In the genomic region with DNA sequence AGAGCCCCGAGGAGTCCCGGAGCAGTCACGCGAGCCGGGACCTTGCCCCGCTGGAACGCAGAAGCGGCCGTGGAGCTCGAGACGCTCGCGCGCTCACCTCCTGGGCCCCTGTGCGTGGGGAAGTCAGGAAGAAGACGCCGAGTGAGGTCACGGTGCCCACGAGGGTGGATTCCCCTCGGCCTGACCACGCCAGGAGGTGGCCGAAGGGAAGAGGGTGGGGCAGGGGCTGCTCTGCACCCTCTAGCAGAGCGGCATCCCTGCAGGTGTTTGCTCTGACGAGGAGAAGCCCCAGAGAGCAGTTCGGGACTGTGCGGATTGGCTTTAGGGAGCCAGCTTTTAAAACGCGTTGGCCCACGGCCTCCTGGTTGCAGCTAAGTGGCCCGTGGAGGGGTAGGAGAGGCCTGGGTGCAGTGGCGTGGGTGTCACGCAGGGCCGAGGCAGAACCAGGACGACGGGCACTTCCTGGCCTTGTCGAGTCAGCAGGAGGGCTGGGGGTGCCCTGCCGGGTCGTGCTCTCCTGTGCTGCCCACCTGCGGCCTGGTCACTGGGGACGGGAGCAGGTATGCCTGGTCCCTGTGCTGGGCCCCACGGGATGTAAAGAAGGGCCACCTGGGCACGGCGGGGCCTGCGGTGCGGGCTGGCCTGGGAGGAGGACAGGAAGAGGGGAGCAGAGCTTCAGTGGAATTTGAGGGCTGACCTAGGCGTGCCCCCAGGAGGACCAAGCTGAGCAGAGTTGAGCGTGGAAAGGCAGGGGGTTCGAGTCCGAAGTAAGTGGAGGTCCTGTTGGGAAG, we compare ENCODE assay signal across 8 cellular contexts. TPM values are rescaled to one million over a fixed set of nuclear protein-coding genes. Genes with fewer than 3 reads are reported as not detected.
DNase-seq lines count a peak whose midpoint lies in the region; ATAC-seq and TF ChIP-seq lines count a peak whose summit lies in the region.

No MANE protein-coding gene starts in this region.

- peak overlapping the region; percentile 83 for H4K91ac ChIP-seq in mesenchymal stem cell (ENCODE audit: low read length)

- H2AK5ac ChIP-seq in mesenchymal stem cell (ENCODE audit: low read length, severe bottlenecking) = peak overlapping the region; percentile 30

- H3K27me3 Mint-ChIP-seq in central memory CD8-positive, alpha-beta T cell = no peaks in the 10 kb centered on the region

- H3K4me3 ChIP-seq in MG63 (peak overlapping the region; percentile 98), mesenchymal stem cell (ENCODE audit: insufficient read depth in 1 of 2, low read depth in 1 of 2, low read length in 2 of 2) (peak overlapping the region; percentile 86 to 87), uterus (peak overlapping the region; percentile 68 to 78)

- peak in 2 of 3 experiments; percentile 55 to 64 for DNase-seq in NCI-H1417 (lab: John Stamatoyannopoulos, UW)
- DNase-seq in NCI-H1417 treated with DMSO at 0.1 percent for 48 hours (lab: John Stamatoyannopoulos, UW) = no peak
- no peak for DNase-seq in MG63
- DNase-seq in central memory CD8-positive, alpha-beta T cell (ENCODE audit: low spot score in 2 of 2) = no peak
- peak; percentile 31 for DNase-seq in mesenchymal stem cell
- DNase-seq in uterus = peak in 1 of 2 donors; percentile 25
- DNase-seq in activated CD4-positive, CD25-positive, alpha-beta regulatory T cell treated with anti-CD3 and anti-CD28 coated beads, Interleukin-2, amount 50 U/mL, for 72 hours = no peak

- no peak overlapping the region for H2BK5ac ChIP-seq in mesenchymal stem cell (ENCODE audit: low read depth, low read length, poor library complexity, severe bottlenecking)

- H3K4me3 Mint-ChIP-seq in central memory CD8-positive, alpha-beta T cell = peak overlapping the region; percentile 85

- peaks cover 32% of the 10 kb centered on the region for H3K4me1 Mint-ChIP-seq in central memory CD8-positive, alpha-beta T cell

- H3K27me3 ChIP-seq in MG63 (no peaks in the 10 kb centered on the region), mesenchymal stem cell (ENCODE audit: control insufficient read depth in 1 of 2, insufficient read depth in 1 of 2, low read length in 2 of 2) (no peaks in the 10 kb centered on the region), uterus (no peaks in the 10 kb centered on the region)

- peak overlapping the region; percentile 59 to 97 for H3K14ac ChIP-seq in mesenchymal stem cell (ENCODE audit: low read length in 2 of 2)

- H3K36me3 Mint-ChIP-seq in central memory CD8-positive, alpha-beta T cell (ENCODE audit: insufficient read depth) = peaks cover 17% of the 10 kb centered on the region

- peak overlapping the region; percentile 95 for H3K9ac ChIP-seq in mesenchymal stem cell (ENCODE audit: low read length)

- no peak for TF ChIP-seq CTCF in uterus (IDR thresholded peaks at IDR 0.05)

- WGBS in mesenchymal stem cell = 16% methylated on average over 49 of the region's 49 CpGs

- peak overlapping the region; percentile 77 for H3K4me2 ChIP-seq in mesenchymal stem cell (ENCODE audit: low read length, poor library complexity, severe bottlenecking)

- peak overlapping the region; percentile 74 for H3K27ac Mint-ChIP-seq in central memory CD8-positive, alpha-beta T cell (ENCODE audit: low read depth)

- peak overlapping the region in 1 of 2 experiments; percentile 73 for H2BK12ac ChIP-seq in mesenchymal stem cell (ENCODE audit: low read length in 2 of 2)

- peak overlapping the region; percentile 72 for H2AFZ ChIP-seq in mesenchymal stem cell (ENCODE audit: low read depth, low read length)

- peaks cover 37% of the 10 kb centered on the region for H3K4me1 ChIP-seq in mesenchymal stem cell (ENCODE audit: control insufficient read depth, insufficient read depth, low read depth, low read length)
- peaks cover 3 to 14% of the 10 kb centered on the region in 2 donors for H3K4me1 ChIP-seq in uterus

- no peak overlapping the region for H3K27ac ChIP-seq in mesenchymal stem cell (ENCODE audit: low read length, poor library complexity, severe bottlenecking)
- H3K27ac ChIP-seq in uterus = peak overlapping the region; percentile 61 to 77

- ATAC-seq in central memory CD8-positive, alpha-beta T cell (replicated peaks; ENCODE audit: extremely low read depth, poor library complexity, severe bottlenecking) = peak; percentile 22
- ATAC-seq in GM21381 (IDR thresholded peaks at IDR 0.05; ENCODE audit: unreplicated experiment) = no peak

- no peaks in the 10 kb centered on the region for H3K9me3 ChIP-seq in MG63
- H3K9me3 ChIP-seq in mesenchymal stem cell (ENCODE audit: control insufficient read depth, low read length) = no peaks in the 10 kb centered on the region
- H3K9me3 ChIP-seq in uterus = no peaks in the 10 kb centered on the region

- H3K18ac ChIP-seq in mesenchymal stem cell (ENCODE audit: low read depth in 1 of 2, low read length in 2 of 2) = peak overlapping the region; percentile 90 to 98

- H3K79me1 ChIP-seq in mesenchymal stem cell (replicated peaks; ENCODE audit: low read length, poor library complexity, severe bottlenecking) = peaks cover 12% of the 10 kb centered on the region

- TF ChIP-seq POLR2A in uterus (IDR thresholded peaks at IDR 0.05) = no peak

- H3K36me3 ChIP-seq in MG63 = peaks cover 24% of the 10 kb centered on the region
- H3K36me3 ChIP-seq in mesenchymal stem cell (ENCODE audit: control insufficient read depth in 1 of 2, insufficient read depth in 2 of 2, low read depth in 1 of 2, low read length in 2 of 2) = peaks cover 12 to 26% of the 10 kb centered on the region in 2 experiments
- H3K36me3 ChIP-seq in uterus = no peaks in the 10 kb centered on the region

- peak overlapping the region in 1 of 2 experiments; percentile 81 for H3K23ac ChIP-seq in mesenchymal stem cell (ENCODE audit: low read length in 2 of 2)

- peak overlapping the region; percentile 84 for H2BK15ac ChIP-seq in mesenchymal stem cell (ENCODE audit: low read depth, poor library complexity, severe bottlenecking)

- no peaks in the 10 kb centered on the region for H3K9me3 Mint-ChIP-seq in central memory CD8-positive, alpha-beta T cell

- H3K4ac ChIP-seq in mesenchymal stem cell (ENCODE audit: low read depth in 1 of 2, low read length in 2 of 2) = peak overlapping the region; percentile 55 to 86

- H4K8ac ChIP-seq in mesenchymal stem cell (ENCODE audit: low read length) = peak overlapping the region; percentile 76

- no peak overlapping the region for H2BK120ac ChIP-seq in mesenchymal stem cell (ENCODE audit: low read depth, low read length)

- intact Hi-C loops in uterus (cut with DNase I; ENCODE audit: low total_unique reads) = loop anchor here (10.0 kb wide), 1 partner anchor 55 kb away; a partner anchor contains a TSS

RNA-seq across cellular contexts. Expression of a gene that starts 1.0 kb away (rescaled TPM):
- 49.1 and 119 TPM in 2 replicates for total RNA-seq in MG63 (2014; rRNA removed; shearing (Covaris generic); ENCODE audit: low replicate concordance)
- polyA plus RNA-seq in mesenchymal stem cell (2013, experiment 1 of 2) = 72.9 TPM
- 72.1 TPM for polyA plus RNA-seq in mesenchymal stem cell (2013, experiment 2 of 2)
- total RNA-seq in uterus = 10 to 100 TPM; 15.9 to 89.8 (median 49.8) TPM

RNA-seq across cellular contexts. Expression of a gene that starts 56.2 kb away (rescaled TPM):
- total RNA-seq in MG63 (2014; rRNA removed; shearing (Covaris generic); ENCODE audit: low replicate concordance) = 5.5 and 11.1 TPM in 2 replicates
- polyA plus RNA-seq in mesenchymal stem cell (2013, experiment 1 of 2) = 276 TPM
- 282 TPM for polyA plus RNA-seq in mesenchymal stem cell (2013, experiment 2 of 2)
- 10 to 100 TPM in 1 of 4 donors, 1 to 10 TPM in 3; 2.0 to 31.2 (median 5.6) TPM for total RNA-seq in uterus

Comparison
In these comparisons a context has a peak if more than half of its experiments do, and no peak if none do; other contexts are left out.
1. DNase-seq: peak in NCI-H1417 (2 of 3) and mesenchymal stem cell (single experiment); none in NCI-H1417 treated with DMSO at 0.1 percent for 48 hours (single experiment), MG63 (single experiment), central memory CD8-positive, alpha-beta T cell (0 of 2) and activated CD4-positive, CD25-positive, alpha-beta regulatory T cell treated with anti-CD3 and anti-CD28 coated beads, Interleukin-2, amount 50 U/mL, for 72 hours (single experiment).
2. Peak in every context shown above with its lines, with median percentiles within 50 percentile points of each other: H3K4me3 ChIP-seq.